Comparison of ENCODE assay signal across 8 cellular contexts in genomic region chr1:201739492-201740085, GRCh38.
DNase-seq lines count a peak whose midpoint lies in the region; ATAC-seq lines count a peak whose summit lies in the region.

No MANE protein-coding gene starts in this region.

- peaks cover 9% of the 10 kb centered on the region for H3K4me1 ChIP-seq in effector memory CD4-positive, alpha-beta T cell (ENCODE audit: control insufficient read depth, insufficient read depth, low read length, poor library complexity, severe bottlenecking)
- peaks cover 18% of the 10 kb centered on the region for H3K4me1 ChIP-seq in mesendoderm (ENCODE audit: control insufficient read depth, low read depth, low read length)

- H2BK15ac ChIP-seq in mesendoderm (replicated peaks; ENCODE audit: low read depth) = no peak overlapping the region

- no peaks in the 10 kb centered on the region for H3K36me3 ChIP-seq in effector memory CD4-positive, alpha-beta T cell (ENCODE audit: control insufficient read depth, insufficient read depth, low read length)
- H3K36me3 ChIP-seq in mesendoderm (ENCODE audit: control insufficient read depth, insufficient read depth, low read length) = no peaks in the 10 kb centered on the region

- H2AK5ac ChIP-seq in mesendoderm (ENCODE audit: low read length) = no peak overlapping the region

- H3K4ac ChIP-seq in mesendoderm (ENCODE audit: low read depth, low read length) = peak overlapping the region; percentile 41

- no CpG with 5 or more reads among the region's 38 CpGs for WGBS in mesendoderm (ENCODE audit: extremely low coverage, insufficient coverage, low lambda C conversion rate)

- H3K4me3 ChIP-seq in effector memory CD4-positive, alpha-beta T cell (ENCODE audit: insufficient read depth, low read depth, low read length, poor library complexity, severe bottlenecking) = peak overlapping the region; percentile 81
- H3K4me3 ChIP-seq in mesendoderm (ENCODE audit: low read length) = peak overlapping the region; percentile 72

- H2BK5ac ChIP-seq in mesendoderm (ENCODE audit: low read length) = no peak overlapping the region

- H4K8ac ChIP-seq in mesendoderm (ENCODE audit: low read depth, low read length) = no peak overlapping the region

- H3K4me2 ChIP-seq in mesendoderm (ENCODE audit: low read length) = peak overlapping the region; percentile 90

- H2BK120ac ChIP-seq in mesendoderm (ENCODE audit: low read depth, low read length) = no peak overlapping the region

- H4K5ac ChIP-seq in mesendoderm (ENCODE audit: low read length) = no peak overlapping the region

- H3K9me3 ChIP-seq in effector memory CD4-positive, alpha-beta T cell (ENCODE audit: control insufficient read depth, low read length) = no peaks in the 10 kb centered on the region

- no peaks in the 10 kb centered on the region for H3K79me2 ChIP-seq in mesendoderm (ENCODE audit: control insufficient read depth, insufficient read depth, low read length)

- H3K23ac ChIP-seq in mesendoderm (ENCODE audit: low read length) = no peak overlapping the region

- no peak overlapping the region for H3K27ac ChIP-seq in effector memory CD4-positive, alpha-beta T cell (ENCODE audit: insufficient read depth, low read length, poor library complexity, severe bottlenecking)
- H3K27ac ChIP-seq in mesendoderm (ENCODE audit: low read depth, low read length) = peak overlapping the region; percentile 68

- no peak for ATAC-seq in HG02938 (IDR thresholded peaks at IDR 0.05; ENCODE audit: unreplicated experiment)

- no peaks in the 10 kb centered on the region for H3K79me1 ChIP-seq in mesendoderm (ENCODE audit: low read length)

- peaks cover 5% of the 10 kb centered on the region for H3K27me3 ChIP-seq in effector memory CD4-positive, alpha-beta T cell (replicated peaks; ENCODE audit: control insufficient read depth, insufficient read depth, low read length, poor library complexity, severe bottlenecking)
- H3K27me3 ChIP-seq in mesendoderm (ENCODE audit: insufficient read depth, low read length, poor library complexity) = no peaks in the 10 kb centered on the region

- H3K18ac ChIP-seq in mesendoderm (ENCODE audit: low read length) = peak overlapping the region; percentile 89

- H3K56ac ChIP-seq in mesendoderm (ENCODE audit: low read length) = peak overlapping the region; percentile 89

- H3K9ac ChIP-seq in mesendoderm (ENCODE audit: low read length) = peak overlapping the region; percentile 86

- DNase-seq in EH (ENCODE audit: low read depth) (peak; percentile 68), NCI-H128 (lab: John Stamatoyannopoulos, UW; ENCODE audit: unreplicated experiment) (peak; percentile 67), mesendoderm (peak; percentile 90), MV-4-11 (lab: John Stamatoyannopoulos, UW) (no peak)
- peak; percentile 11 to 17 for DNase-seq in activated CD8-positive, alpha-beta memory T cell treated with anti-CD3 and anti-CD28 coated beads for 1 hour (ENCODE audit: extremely low read depth in 1 of 2, low read depth in 1 of 2)
- DNase-seq in effector memory CD4-positive, alpha-beta T cell = peak in 2 of 3 donors; percentile 24 to 25
- DNase-seq in stimulated activated CD8-positive, alpha-beta memory T cell treated with anti-CD3 and anti-CD28 coated beads, Interleukin-12 subunit alpha, Interleukin-12 subunit beta, amount 100 ng/mL, for 4 hours (ENCODE audit: low read depth) = peak; percentile 23
